ENCODE assay signal across 12 cellular contexts in the genomic region with DNA sequence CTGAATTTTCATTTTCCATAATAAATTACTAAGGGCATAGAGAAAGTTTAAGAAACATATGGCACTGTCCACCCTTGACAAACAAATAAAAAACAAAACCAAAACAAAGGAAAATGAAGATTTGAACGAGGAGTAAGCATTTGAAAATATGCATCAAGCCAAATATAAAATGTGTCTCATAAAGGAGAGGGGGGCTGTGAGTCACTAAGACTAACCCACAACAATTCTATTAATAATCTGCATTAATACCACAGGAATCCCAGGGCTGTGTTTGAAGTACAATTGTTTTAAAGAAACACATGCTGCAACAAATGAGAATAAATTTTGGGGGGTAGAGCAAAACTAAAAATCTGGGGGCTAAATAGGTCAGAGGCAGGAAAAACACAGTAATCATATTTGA. TPM values are rescaled to one million over a fixed set of nuclear protein-coding genes. Genes with fewer than 3 reads are reported as not detected.
DNase-seq lines count a peak whose midpoint lies in the region; ATAC-seq, FAIRE-seq and TF ChIP-seq lines count a peak whose summit lies in the region.
"Had no signal": no experiment of that assay in that cellular context is flagged by ENCODE, and none has a peak within 500 bp of the region (broad histone marks: within the 10 kb centered on the region; RNA-seq: fewer than 3 reads in every experiment).

No MANE protein-coding gene starts in this region.

- dilution Hi-C loops in keratinocyte (cut with MboI; ENCODE audit: extremely low pct_ligation_motif_present, low sequenced_read_pairs) = no loop called here

- no peak overlapping the region for H3K9ac ChIP-seq in keratinocyte (ENCODE audit: control insufficient read depth, extremely low read depth, insufficient read depth, low read length)

- H3K9me3 Mint-ChIP-seq in CD4-positive, CD25-positive, alpha-beta regulatory T cell = no peaks in the 10 kb centered on the region
- H3K9me3 Mint-ChIP-seq in activated naive CD8-positive, alpha-beta T cell treated with anti-CD3 and anti-CD28 coated beads for 36 hours = peaks cover 11% of the 10 kb centered on the region

- H3K4me2 ChIP-seq in keratinocyte (ENCODE audit: control insufficient read depth, extremely low read depth, insufficient read depth, low read depth, low read length) = peak overlapping the region; percentile 39

- H3K4me1 Mint-ChIP-seq in CD4-positive, CD25-positive, alpha-beta regulatory T cell = peaks cover 55 to 75% (median 62%) of the 10 kb centered on the region in 4 donors
- H3K4me1 Mint-ChIP-seq in activated naive CD8-positive, alpha-beta T cell treated with anti-CD3 and anti-CD28 coated beads for 36 hours = peaks cover 74% of the 10 kb centered on the region

- H3K4me1 ChIP-seq in CD4-positive, CD25-positive, alpha-beta regulatory T cell (ENCODE audit: control insufficient read depth, insufficient read depth, low read length, poor library complexity, severe bottlenecking) = peaks cover 38% of the 10 kb centered on the region
- peaks cover 24% of the 10 kb centered on the region for H3K4me1 ChIP-seq in keratinocyte (ENCODE audit: control insufficient read depth, extremely low read depth, insufficient read depth, low read length)

- FAIRE-seq in keratinocyte (lab: Jason Lieb, UNC) (peak; percentile 36), GM19239 (lab: Jason Lieb, UNC) (no peak)
- FAIRE-seq: islet of Langerhans had no signal

- no peaks in the 10 kb centered on the region for H4K20me1 ChIP-seq in keratinocyte (ENCODE audit: control insufficient read depth, extremely low read depth, insufficient read depth, low read length)

- no peak for TF ChIP-seq CTCF in keratinocyte (optimal IDR thresholded peaks at IDR 0.05 in 1 of 3, IDR thresholded peaks at IDR 0.05 in 1 of 3, conservative IDR thresholded peaks at IDR 0.05 in 1 of 3; ENCODE audit: extremely low read depth in 1 of 3, insufficient read depth in 2 of 3, low read length in 3 of 3)

- H3K4me3 ChIP-seq in CD4-positive, CD25-positive, alpha-beta regulatory T cell (ENCODE audit: low read depth, low read length) = no peak overlapping the region
- H3K4me3 ChIP-seq in keratinocyte (ENCODE audit: control insufficient read depth in 2 of 3, extremely low read depth in 1 of 3, insufficient read depth in 2 of 3, low read depth in 1 of 3, low read length in 3 of 3) = no peak overlapping the region
- H3K4me3 ChIP-seq: stomach had no signal

- peak overlapping the region in 1 of 4 donors; percentile 2 for H3K4me3 Mint-ChIP-seq in CD4-positive, CD25-positive, alpha-beta regulatory T cell
- no peak overlapping the region for H3K4me3 Mint-ChIP-seq in activated naive CD8-positive, alpha-beta T cell treated with anti-CD3 and anti-CD28 coated beads for 36 hours

- H3K27me3 Mint-ChIP-seq in CD4-positive, CD25-positive, alpha-beta regulatory T cell = no peaks in the 10 kb centered on the region
- H3K27me3 Mint-ChIP-seq in activated naive CD8-positive, alpha-beta T cell treated with anti-CD3 and anti-CD28 coated beads for 36 hours = no peaks in the 10 kb centered on the region

- H3K9me3 ChIP-seq in CD4-positive, CD25-positive, alpha-beta regulatory T cell (ENCODE audit: control insufficient read depth in 2 of 2, low read length in 2 of 2) = no peaks in the 10 kb centered on the region
- peaks cover 19% of the 10 kb centered on the region for H3K9me3 ChIP-seq in KOPT-K1 (ENCODE audit: insufficient read depth, low read length, poor library complexity, severe bottlenecking)
- no peaks in the 10 kb centered on the region for H3K9me3 ChIP-seq in keratinocyte (ENCODE audit: control insufficient read depth, low read depth, low read length)
- H3K9me3 ChIP-seq: stomach had no signal

- no peaks in the 10 kb centered on the region for H3K27me3 ChIP-seq in CD4-positive, CD25-positive, alpha-beta regulatory T cell (ENCODE audit: control insufficient read depth, insufficient read depth, low read length)
- H3K27me3 ChIP-seq in keratinocyte (ENCODE audit: control insufficient read depth, extremely low read depth, insufficient read depth, low read length) = no peaks in the 10 kb centered on the region
- H3K27me3 ChIP-seq: stomach had no signal

- H3K27ac ChIP-seq in CD4-positive, CD25-positive, alpha-beta regulatory T cell (ENCODE audit: insufficient read depth, low read length, poor library complexity, severe bottlenecking) = no peak overlapping the region
- H3K27ac ChIP-seq in KOPT-K1 (ENCODE audit: low read depth, low read length, poor library complexity, severe bottlenecking) = peak overlapping the region; percentile 26
- H3K27ac ChIP-seq in keratinocyte (ENCODE audit: control insufficient read depth, insufficient read depth, low read length) = peak overlapping the region; percentile 3
- H3K27ac ChIP-seq: stomach had no signal

- no peaks in the 10 kb centered on the region for H3K79me2 ChIP-seq in keratinocyte (ENCODE audit: control insufficient read depth, insufficient read depth, low read length)

- H3K36me3 ChIP-seq in CD4-positive, CD25-positive, alpha-beta regulatory T cell (ENCODE audit: control insufficient read depth, insufficient read depth, low read length) = no peaks in the 10 kb centered on the region
- H3K36me3 ChIP-seq in KOPT-K1 (ENCODE audit: insufficient read depth, low read length) = no peaks in the 10 kb centered on the region
- H3K36me3 ChIP-seq in keratinocyte (ENCODE audit: control insufficient read depth in 2 of 2, extremely low read depth in 1 of 2, insufficient read depth in 2 of 2, low read length in 2 of 2) = no peaks in the 10 kb centered on the region
- H3K36me3 ChIP-seq: stomach had no signal

- H3K27ac Mint-ChIP-seq in CD4-positive, CD25-positive, alpha-beta regulatory T cell = peak overlapping the region in 2 of 3 donors; percentile 6 to 36
- H3K27ac Mint-ChIP-seq in activated naive CD8-positive, alpha-beta T cell treated with anti-CD3 and anti-CD28 coated beads for 36 hours = peak overlapping the region; percentile 73

- no peak overlapping the region for H2AFZ ChIP-seq in keratinocyte (ENCODE audit: control insufficient read depth, low read length)

- H3K36me3 Mint-ChIP-seq in CD4-positive, CD25-positive, alpha-beta regulatory T cell = no peaks in the 10 kb centered on the region
- H3K36me3 Mint-ChIP-seq in activated naive CD8-positive, alpha-beta T cell treated with anti-CD3 and anti-CD28 coated beads for 36 hours = peaks cover 35% of the 10 kb centered on the region

- no peaks in the 10 kb centered on the region for H3K9me1 ChIP-seq in keratinocyte (ENCODE audit: control insufficient read depth, extremely low read depth, insufficient read depth, low read length)

- no peak for ATAC-seq in CD4-positive, CD25-positive, alpha-beta regulatory T cell (ENCODE audit: low read depth in 2 of 2)
- ATAC-seq in GM19351 (IDR thresholded peaks at IDR 0.05; ENCODE audit: unreplicated experiment) = no peak

- no peak for DNase-seq in CD4-positive, CD25-positive, alpha-beta regulatory T cell
- DNase-seq in activated naive CD8-positive, alpha-beta T cell treated with anti-CD3 and anti-CD28 coated beads for 36 hours = no peak
- DNase-seq in keratinocyte (ENCODE audit: low read depth, low spot score) (no peak), superior temporal gyrus (ENCODE audit: extremely low spot score) (no peak), GM19239 (ENCODE audit: insufficient read length, low spot score) (no peak), NCI-H1092 treated with DMSO at 0.1 percent for 48 hours (lab: John Stamatoyannopoulos, UW) (no peak)
- DNase-seq: NCI-H82; stimulated activated CD4-positive, alpha-beta T cell treated with anti-CD3 and anti-CD28 coated beads, Interleukin-4, amount 100 ng/mL, for 4 hours; stomach had no signal

RNA-seq across cellular contexts. Expression of a gene that starts 53.8 kb away (rescaled TPM):
- 542 TPM for total RNA-seq in CD4-positive, CD25-positive, alpha-beta regulatory T cell
- polyA plus RNA-seq in CD4-positive, CD25-positive, alpha-beta regulatory T cell = 100 to 1,000 TPM in 2 of 4 donors, 10 to 100 TPM in 2; 97.1 to 116 (median 106) TPM
- 100 to 1,000 TPM; 151 to 157 TPM for total RNA-seq in activated naive CD8-positive, alpha-beta T cell treated with anti-CD3 and anti-CD28 coated beads for 36 hours
- polyA plus RNA-seq in keratinocyte = 4.8 to 11.0 TPM (median 7.7 TPM) in 3 replicates
- 4.1 TPM for polyA plus RNA-seq in keratinocyte (2011; ENCODE audit: low read depth)
- 3.4 and 8.1 TPM in 2 replicates for polyA plus RNA-seq in keratinocyte (2011; cell fraction: cytosol; rRNA removed)
- polyA plus RNA-seq in keratinocyte (2011; cell fraction: nucleus; rRNA removed) = 5.3 and 6.1 TPM in 2 replicates
- 7.9 and 8.6 TPM in 2 replicates for polyA plus RNA-seq in keratinocyte (2012; ENCODE audit: low replicate concordance)
- polyA minus RNA-seq in keratinocyte = 2.2 to 11.0 TPM (median 4.8 TPM) in 3 replicates
- 7.5 TPM for polyA minus RNA-seq in keratinocyte (2011; cell fraction: cytosol; rRNA and poly(A)+ RNA removed)
- 5.1 and 10.9 TPM in 2 replicates for polyA minus RNA-seq in keratinocyte (2011; cell fraction: nucleus; rRNA and poly(A)+ RNA removed)
